ENCODE assay signal across 1 cellular context in the genomic region with DNA sequence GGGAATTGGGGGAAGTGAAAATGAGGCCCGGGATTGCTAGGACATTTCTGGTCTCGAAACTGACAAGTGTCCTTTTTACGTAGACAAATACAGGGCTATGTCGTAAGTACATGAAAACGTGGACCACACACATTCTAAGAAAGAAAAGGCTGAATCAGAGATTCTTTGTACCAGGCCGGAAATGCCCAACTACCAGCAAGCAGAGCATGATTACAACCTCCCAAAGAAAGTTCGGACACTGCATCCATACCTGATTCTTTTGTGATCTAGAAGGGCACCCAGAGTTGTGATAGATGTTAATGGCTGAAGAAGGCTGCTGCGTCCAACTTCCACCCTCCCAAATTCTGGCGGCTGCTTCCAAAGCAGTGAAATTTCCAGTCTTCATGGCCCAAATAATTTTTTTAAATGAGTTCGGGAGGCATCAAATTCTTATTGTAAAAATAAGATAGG.
TF ChIP-seq lines count a peak whose summit lies in the region.

No MANE protein-coding gene starts in this region.

TF ChIP-seq in SK-N-SH, 30 proteins besides CTCF, POLR2A, EP300 and RAD21:
- TF ChIP-seq TAF1 (IDR thresholded peaks at IDR 0.05; ENCODE audit: borderline replicate concordance, low read depth, low read length) (0 out of 2 replicates have a peak, but pooled peaks have one; percentile 18), POLR2AphosphoS5 (IDR thresholded peaks at IDR 0.05; ENCODE audit: low read depth, low read length) (no peak; the same call in 1 of the 2 replicates), EZH2phosphoT487 (IDR thresholded peaks at IDR 0.05; ENCODE audit: borderline replicate concordance, low read depth) (no peak), MXI1 (IDR thresholded peaks at IDR 0.05; ENCODE audit: low read depth, low read length) (peak; percentile 9; the same call in 1 of the 2 replicates), MEF2A (IDR thresholded peaks at IDR 0.05; ENCODE audit: borderline replicate concordance, low read depth) (no peak), JUND (IDR thresholded peaks at IDR 0.05) (no peak), GABPA (IDR thresholded peaks at IDR 0.05; ENCODE audit: low read depth) (0 out of 2 replicates have a peak, but pooled peaks have one; percentile 19), RFX5 (IDR thresholded peaks at IDR 0.05; ENCODE audit: low read length) (no peak), FOSL2 (IDR thresholded peaks at IDR 0.05; ENCODE audit: borderline replicate concordance, low read depth) (peak; percentile 34; the same call in 1 of the 2 replicates), SIN3A (IDR thresholded peaks at IDR 0.05; ENCODE audit: borderline replicate concordance, low read depth, low read length) (peak; percentile 54; the same call in 1 of the 2 replicates), RCOR1 (IDR thresholded peaks at IDR 0.05; ENCODE audit: low read length) (no peak), TEAD4 (IDR thresholded peaks at IDR 0.05; ENCODE audit: borderline replicate concordance, insufficient read depth) (no peak), TCF12 (IDR thresholded peaks at IDR 0.05) (peak; percentile 29; the same call in 1 of the 2 replicates), SMC3 (IDR thresholded peaks at IDR 0.05; ENCODE audit: low read depth, low read length) (no peak), GATA2 (CRISPR knock-in tag; IDR thresholded peaks at IDR 0.05) (no peak), NRF1 (IDR thresholded peaks at IDR 0.05; ENCODE audit: low read depth, low read length) (no peak), YY1 (IDR thresholded peaks at IDR 0.05; ENCODE audit: low read depth) (peak; percentile 26; the same call in 1 of the 2 replicates)
- TF ChIP-seq, protein P1, sequence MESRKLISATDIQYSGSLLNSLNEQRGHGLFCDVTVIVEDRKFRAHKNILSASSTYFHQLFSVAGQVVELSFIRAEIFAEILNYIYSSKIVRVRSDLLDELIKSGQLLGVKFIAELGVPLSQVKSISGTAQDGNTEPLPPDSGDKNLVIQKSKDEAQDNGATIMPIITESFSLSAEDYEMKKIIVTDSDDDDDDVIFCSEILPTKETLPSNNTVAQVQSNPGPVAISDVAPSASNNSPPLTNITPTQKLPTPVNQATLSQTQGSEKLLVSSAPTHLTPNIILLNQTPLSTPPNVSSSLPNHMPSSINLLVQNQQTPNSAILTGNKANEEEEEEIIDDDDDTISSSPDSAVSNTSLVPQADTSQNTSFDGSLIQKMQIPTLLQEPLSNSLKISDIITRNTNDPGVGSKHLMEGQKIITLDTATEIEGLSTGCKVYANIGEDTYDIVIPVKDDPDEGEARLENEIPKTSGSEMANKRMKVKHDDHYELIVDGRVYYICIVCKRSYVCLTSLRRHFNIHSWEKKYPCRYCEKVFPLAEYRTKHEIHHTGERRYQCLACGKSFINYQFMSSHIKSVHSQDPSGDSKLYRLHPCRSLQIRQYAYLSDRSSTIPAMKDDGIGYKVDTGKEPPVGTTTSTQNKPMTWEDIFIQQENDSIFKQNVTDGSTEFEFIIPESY (IDR thresholded peaks at IDR 0.05; ENCODE audit: borderline replicate concordance, low read depth), result no peak
- TF ChIP-seq, protein P2, sequence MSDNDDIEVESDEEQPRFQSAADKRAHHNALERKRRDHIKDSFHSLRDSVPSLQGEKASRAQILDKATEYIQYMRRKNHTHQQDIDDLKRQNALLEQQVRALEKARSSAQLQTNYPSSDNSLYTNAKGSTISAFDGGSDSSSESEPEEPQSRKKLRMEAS (IDR thresholded peaks at IDR 0.05; ENCODE audit: low read depth), result peak; percentile 73; the same call in 1 of the 2 replicates
